ENCODE assay signal across 9 cellular contexts in genomic region chr19:46513461-46514236, GRCh38. TPM values are rescaled to one million over a fixed set of nuclear protein-coding genes. Genes with fewer than 3 reads are reported as not detected.
DNase-seq lines count a peak whose midpoint lies in the region; ATAC-seq and TF ChIP-seq lines count a peak whose summit lies in the region.
"Had no signal": no experiment of that assay in that cellular context is flagged by ENCODE, and none has a peak within 500 bp of the region (broad histone marks: within the 10 kb centered on the region; RNA-seq: fewer than 3 reads in every experiment).

No MANE protein-coding gene starts in this region.

- H3K9me3 ChIP-seq in trophoblast cell (ENCODE audit: insufficient read depth, low read depth, low read length) (peaks cover 4% of the 10 kb centered on the region), transverse colon (no peaks in the 10 kb centered on the region)

- H4K91ac ChIP-seq in trophoblast cell (ENCODE audit: low read depth, low read length): no peak overlapping the region

- no peak overlapping the region for H3K9ac ChIP-seq in trophoblast cell (ENCODE audit: low read length)

- no peak for TF ChIP-seq EP300 in transverse colon (IDR thresholded peaks at IDR 0.05; ENCODE audit: low read depth)

- H2AFZ ChIP-seq in trophoblast cell (ENCODE audit: insufficient read depth, low read length, poor library complexity): no peak overlapping the region

- H3K27ac Mint-ChIP-seq in Calu3 (ENCODE audit: unreplicated experiment): no peak overlapping the region

- peak; percentile 90 for DNase-seq in Calu3
- peak; percentile 80 for DNase-seq in KBM-7
- peak; percentile 63 for DNase-seq in RWPE1 (ENCODE audit: low spot score)
- peak; percentile 31 for DNase-seq in activated gamma-delta T cell (lab: John Stamatoyannopoulos, UW)
- peak; percentile 81 for DNase-seq in germinal center (ENCODE audit: low spot score)
- DNase-seq in trophoblast cell: peak; percentile 56 to 69
- peak; percentile 83 for DNase-seq in transverse colon

- H4K8ac ChIP-seq in trophoblast cell (ENCODE audit: low read depth, low read length): no peak overlapping the region

- BruUV-seq in Calu3 (replicated peaks; lab: Mats Ljungman, UMichigan): no TSS peak

- no peak overlapping the region for H2BK120ac ChIP-seq in trophoblast cell (ENCODE audit: insufficient read depth, low read length, poor library complexity)

- H3K27ac ChIP-seq in RWPE1 (peak overlapping the region; percentile 24; the same call in 1 of the 2 replicates), trophoblast cell (ENCODE audit: low read depth, low read length) (no peak overlapping the region), transverse colon (no peak overlapping the region)

- peak; percentile 98 for TF ChIP-seq CTCF in Calu3 (IDR thresholded peaks at IDR 0.05; ENCODE audit: unreplicated experiment)
- peak; percentile 89 for TF ChIP-seq CTCF in RWPE1 (conservative IDR thresholded peaks at IDR 0.05; ENCODE audit: low read depth)
- peak; percentile 88 to 95 (median 93) for TF ChIP-seq CTCF in transverse colon (IDR thresholded peaks at IDR 0.05)

- intact Hi-C loops in Calu3 (cut with micrococcal nuclease; ENCODE audit: unreplicated experiment): loop anchor here (2.0 to 10.0 kb wide), 3 partner anchors 111 to 229 kb away; no protein-coding TSS in a partner anchor
- intact Hi-C loops in transverse colon (cut with DNase I; ENCODE audit: low total_unique reads): no loop called here

- H3K4me1 Mint-ChIP-seq in Calu3 (ENCODE audit: low read depth, unreplicated experiment): peaks cover 8% of the 10 kb centered on the region

- in situ Hi-C loops in KBM-7 (cut with MboI; ENCODE audit: low pct_unique_long_range_greater_than_20kb, low sequenced_read_pairs) (no loop called here), transverse colon (cut with MboI; ENCODE audit: low pct_ligation_motif_present in 1 of 4, low pct_unique_long_range_greater_than_20kb in 1 of 4, low sequenced_read_pairs in 3 of 4) (loop anchor here in 1 of 4 donors (10.0 kb wide), 1 partner anchor 109 kb away; no protein-coding TSS in a partner anchor)

- H3K27me3 ChIP-seq in trophoblast cell (ENCODE audit: insufficient read depth, low read length): no peaks in the 10 kb centered on the region
- H3K27me3 ChIP-seq in transverse colon: peaks cover 14% of the 10 kb centered on the region

- H3K4ac ChIP-seq in trophoblast cell (ENCODE audit: low read depth, low read length): no peak overlapping the region

- no peak overlapping the region for H2BK12ac ChIP-seq in trophoblast cell (ENCODE audit: low read length)

- ATAC-seq in GM21619 (IDR thresholded peaks at IDR 0.05; ENCODE audit: unreplicated experiment): no peak

- no peak overlapping the region for H2BK5ac ChIP-seq in trophoblast cell (ENCODE audit: low read depth, low read length, poor library complexity)

- no peak overlapping the region for H3K23ac ChIP-seq in trophoblast cell (ENCODE audit: low read length)

- no peak overlapping the region for H3K14ac ChIP-seq in trophoblast cell (ENCODE audit: low read length)

- no peak overlapping the region for H2AK5ac ChIP-seq in trophoblast cell (ENCODE audit: low read length)

- no peak overlapping the region for H3K4me2 ChIP-seq in trophoblast cell (ENCODE audit: low read length)

- CTCF ChIA-PET in Calu3 (lab: Charles Lee): no interaction called here
- CTCF ChIA-PET in RWPE1 (lab: Yijun Ruan, JAX): interaction anchor here (0.6 to 0.9 kb wide), 5 partner anchors 15 to 258 kb away, joined by 3 to 4 read pairs (median 3); no protein-coding TSS in a partner anchor

- H3K9me3 Mint-ChIP-seq in Calu3 (ENCODE audit: low read depth, unreplicated experiment): no peaks in the 10 kb centered on the region

- no CpG with 5 or more reads among the region's 36 CpGs for WGBS in trophoblast cell (ENCODE audit: extremely low coverage, insufficient coverage, insufficient read length)
- WGBS in transverse colon (ENCODE audit: low coverage in 1 of 2), 2 donors: 24% methylated on average over 35 of the region's 36 CpGs; no CpG with 5 or more reads in 1 of the 2 donors

- POLR2A ChIA-PET in RWPE1 (lab: Yijun Ruan, JAX; ENCODE audit: low non-redundant PET): no interaction called here

- H3K36me3 ChIP-seq in trophoblast cell (ENCODE audit: control insufficient read depth in 1 of 2, insufficient read depth in 2 of 2, low read length in 2 of 2) (no peaks in the 10 kb centered on the region), transverse colon (no peaks in the 10 kb centered on the region)

- H3K4me3 ChIP-seq in trophoblast cell (ENCODE audit: low read depth, low read length): no peak overlapping the region
- H3K4me3 ChIP-seq in transverse colon: no peak overlapping the region

- H3K79me1 ChIP-seq in trophoblast cell (ENCODE audit: low read length): no peaks in the 10 kb centered on the region

- H3K79me2 ChIP-seq in trophoblast cell (ENCODE audit: control insufficient read depth, insufficient read depth, low read length, poor library complexity): no peaks in the 10 kb centered on the region

- H3K27me3 Mint-ChIP-seq in Calu3 (ENCODE audit: unreplicated experiment): peaks cover 53% of the 10 kb centered on the region

- no peak overlapping the region for H3K4me3 Mint-ChIP-seq in Calu3 (ENCODE audit: low read depth, unreplicated experiment)

- H3K36me3 Mint-ChIP-seq in Calu3 (ENCODE audit: insufficient read depth, unreplicated experiment): no peaks in the 10 kb centered on the region

- H4K12ac ChIP-seq in trophoblast cell (ENCODE audit: low read depth, low read length): no peak overlapping the region

- H3K18ac ChIP-seq in trophoblast cell (ENCODE audit: low read length): no peak overlapping the region

- H3K4me1 ChIP-seq in trophoblast cell (ENCODE audit: control insufficient read depth in 1 of 2, insufficient read depth in 2 of 2, low read length in 2 of 2): no peaks in the 10 kb centered on the region
- H3K4me1 ChIP-seq in transverse colon: no peaks in the 10 kb centered on the region

- TF ChIP-seq POLR2A in transverse colon (IDR thresholded peaks at IDR 0.05): no peak

RNA-seq across cellular contexts. Expression of gene PNMA8B, which starts 18.0 kb away (rescaled TPM):
- total RNA-seq in Calu3 (2022) (not detected in 2 replicates), transverse colon (under 1 TPM; 0.27 to 0.80 (median 0.58) TPM)
- 0.31 and 0.35 TPM in 2 replicates for polyA plus RNA-seq in trophoblast cell (2013)
- total RNA-seq: T-helper 1 cell treated with Interleukin-12 subunit alpha and Interleukin-12 subunit beta and Interleukin-4 antibody, amounts not matched to agents 30 ng/mL and 1 ng/mL, for 36 hours had no signal

RNA-seq across cellular contexts. Expression of gene PNMA8A, which starts 42.3 kb away (rescaled TPM):
- 0.49 and 0.61 TPM in 2 replicates for total RNA-seq in Calu3 (2022)
- 6.9 and 7.6 TPM in 2 replicates for polyA plus RNA-seq in trophoblast cell (2013)
- under 1 TPM in 3 of 4 donors, not detected in 1; 0.20 to 0.68 (median 0.64) TPM for total RNA-seq in transverse colon
- total RNA-seq: T-helper 1 cell treated with Interleukin-12 subunit alpha and Interleukin-12 subunit beta and Interleukin-4 antibody, amounts not matched to agents 30 ng/mL and 1 ng/mL, for 36 hours had no signal

Comparison
In these comparisons a context has a peak if more than half of its experiments do, and no peak if none do; other contexts are left out.
1. DNase-seq: peak in every context shown above with its lines; median percentile 90 in Calu3; 83 in transverse colon; 81 in germinal center; 80 in KBM-7; 63 in RWPE1; 62 in trophoblast cell; 31 in activated gamma-delta T cell.